In the genomic region with DNA sequence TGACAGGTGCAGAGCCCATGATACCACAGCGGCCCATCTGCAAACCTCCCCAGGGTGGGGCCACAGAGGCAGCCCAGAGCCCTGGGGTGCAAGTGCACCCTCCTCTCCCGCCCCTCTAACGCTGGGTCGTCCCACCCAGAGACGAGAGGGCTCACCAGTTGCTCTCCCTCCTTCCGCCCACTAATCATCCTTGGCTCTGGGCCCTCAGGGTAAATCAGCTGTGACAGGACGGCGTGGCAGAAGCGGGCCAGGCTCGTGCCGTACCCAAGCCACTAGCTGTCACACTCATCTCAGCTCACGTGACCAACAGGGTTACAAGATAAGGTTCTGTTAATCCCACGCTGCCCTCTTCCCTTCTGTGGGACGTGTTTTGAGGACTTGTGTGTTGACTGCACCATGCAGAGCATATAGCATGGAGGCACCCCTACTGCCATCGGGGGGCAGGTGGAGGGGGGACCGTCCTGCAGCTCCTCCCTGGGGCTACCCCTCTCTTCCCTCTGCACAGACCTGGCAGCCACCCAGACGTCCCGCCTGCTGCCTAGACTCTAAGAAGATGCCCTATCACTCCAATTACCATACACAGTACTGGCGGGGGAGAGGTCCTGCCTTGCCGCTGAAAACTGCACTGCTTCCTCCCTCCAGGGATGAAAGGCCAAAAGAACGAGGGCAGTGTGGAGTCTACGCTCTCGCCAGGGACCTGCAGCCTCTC, we compare ENCODE assay signal across 8 cellular contexts. TPM values are rescaled to one million over a fixed set of nuclear protein-coding genes. Genes with fewer than 3 reads are reported as not detected.
DNase-seq lines count a peak whose midpoint lies in the region; ATAC-seq and TF ChIP-seq lines count a peak whose summit lies in the region.

No MANE protein-coding gene starts in this region.

- no peaks in the 10 kb centered on the region for H3K27me3 Mint-ChIP-seq in activated naive CD4-positive, alpha-beta T cell treated with anti-CD3 and anti-CD28 coated beads for 36 hours (ENCODE audit: low read depth)

- H3K27ac Mint-ChIP-seq in activated naive CD4-positive, alpha-beta T cell treated with anti-CD3 and anti-CD28 coated beads for 36 hours: peak overlapping the region; percentile 93

- H3K4me1 ChIP-seq in heart right ventricle: peaks cover 12 to 67% (median 29%) of the 10 kb centered on the region in 9 donors
- peaks cover 0 to 39% (median 33%) of the 10 kb centered on the region in 4 donors for H3K4me1 ChIP-seq in sigmoid colon

- intact Hi-C loops in activated naive CD4-positive, alpha-beta T cell treated with anti-CD3 and anti-CD28 coated beads for 36 hours (cut with micrococcal nuclease): loop anchor here (1.0 to 5.0 kb wide), 7 partner anchors 12 to 637 kb away; a partner anchor contains a TSS
- intact Hi-C loops in heart right ventricle (cut with DNase I) (no loop called here), sigmoid colon (cut with DNase I) (loop anchor here (2.0 kb wide), 1 partner anchor 13 kb away; no protein-coding TSS in a partner anchor)

- peak overlapping the region; percentile 37 to 89 (median 66) for H3K4me3 ChIP-seq in heart right ventricle
- H3K4me3 ChIP-seq in sigmoid colon: peak overlapping the region; percentile 51 to 92 (median 85)

- H3K9me3 Mint-ChIP-seq in activated naive CD4-positive, alpha-beta T cell treated with anti-CD3 and anti-CD28 coated beads for 36 hours: no peaks in the 10 kb centered on the region

- no peak for TF ChIP-seq POLR2A in sigmoid colon (IDR thresholded peaks at IDR 0.05)

- peak; percentile 27 for ATAC-seq in GM18508 (IDR thresholded peaks at IDR 0.05; ENCODE audit: insufficient read depth, unreplicated experiment)
- peak; percentile 6 for ATAC-seq in HG03521 (IDR thresholded peaks at IDR 0.05; ENCODE audit: unreplicated experiment)
- ATAC-seq in heart right ventricle: peak; percentile 24 to 77 (median 50)
- ATAC-seq in GM19351 (IDR thresholded peaks at IDR 0.05; ENCODE audit: unreplicated experiment): no peak

- H3K9me3 ChIP-seq in heart right ventricle (no peaks in the 10 kb centered on the region), sigmoid colon (no peaks in the 10 kb centered on the region)

- DNase-seq in RWPE1 (ENCODE audit: low spot score): no peak
- peak; percentile 79 for DNase-seq in activated naive CD4-positive, alpha-beta T cell treated with anti-CD3 and anti-CD28 coated beads for 36 hours
- peak; percentile 43 to 48 for DNase-seq in heart right ventricle
- peak; percentile 76 for DNase-seq in sigmoid colon

- H3K36me3 Mint-ChIP-seq in activated naive CD4-positive, alpha-beta T cell treated with anti-CD3 and anti-CD28 coated beads for 36 hours (ENCODE audit: low read depth): peaks cover 1% of the 10 kb centered on the region

- 13 to 18% methylated on average over 23 of the region's 23 CpGs for WGBS in heart right ventricle, 2 donors
- 1 to 5% methylated on average over 23 of the region's 23 CpGs for WGBS in sigmoid colon, 2 donors

- H3K27ac ChIP-seq in 22Rv1 (peak overlapping the region; percentile 71), RWPE1 (peak overlapping the region; percentile 99), heart right ventricle (peak overlapping the region in 9 of 10 donors; percentile 15 to 87 (median 50)), sigmoid colon (peak overlapping the region; percentile 60 to 81 (median 76))

- H3K4me3 Mint-ChIP-seq in activated naive CD4-positive, alpha-beta T cell treated with anti-CD3 and anti-CD28 coated beads for 36 hours: peak overlapping the region; percentile 85

- TF ChIP-seq CTCF in 22Rv1 (IDR thresholded peaks at IDR 0.05) (no peak), RWPE1 (conservative IDR thresholded peaks at IDR 0.05; ENCODE audit: low read depth) (no peak), heart right ventricle (IDR thresholded peaks at IDR 0.05) (no peak), sigmoid colon (IDR thresholded peaks at IDR 0.05) (no peak)

- H3K27me3 ChIP-seq in heart right ventricle (no peaks in the 10 kb centered on the region), sigmoid colon (no peaks in the 10 kb centered on the region)

- CTCF ChIA-PET in RWPE1 (lab: Yijun Ruan, JAX): interaction anchor here (0.7 to 4.4 kb wide), 3 partner anchors 13 to 337 kb away, joined by 3 to 43 read pairs (median 7); no protein-coding TSS in a partner anchor
- CTCF ChIA-PET in activated naive CD4-positive, alpha-beta T cell treated with anti-CD3 and anti-CD28 coated beads for 36 hours (lab: Charles Lee): interaction anchor here (0.7 to 4.3 kb wide), 7 partner anchors 9 to 1113 kb away, joined by 3 to 67 read pairs (median 4); no protein-coding TSS in a partner anchor

- H3K36me3 ChIP-seq in heart right ventricle (no peaks in the 10 kb centered on the region), sigmoid colon (no peaks in the 10 kb centered on the region)

- no peak for TF ChIP-seq EP300 in sigmoid colon (IDR thresholded peaks at IDR 0.05)

- POLR2A ChIA-PET in RWPE1 (lab: Yijun Ruan, JAX; ENCODE audit: low non-redundant PET): interaction anchor here (1.0 kb wide), 1 partner anchor 13 kb away, joined by 3 read pairs; no protein-coding TSS in a partner anchor

- H3K4me1 Mint-ChIP-seq in activated naive CD4-positive, alpha-beta T cell treated with anti-CD3 and anti-CD28 coated beads for 36 hours (ENCODE audit: low read depth): peaks cover 43% of the 10 kb centered on the region

RNA-seq across cellular contexts. Expression of a gene that starts 0.5 kb away (rescaled TPM):
- total RNA-seq in activated naive CD4-positive, alpha-beta T cell treated with anti-CD3 and anti-CD28 coated beads for 36 hours: 10 to 100 TPM; 40.0 to 46.6 TPM
- total RNA-seq in heart right ventricle (10 to 100 TPM; 17.6 to 47.3 (median 32.2) TPM), sigmoid colon (10 to 100 TPM; 12.5 to 41.0 (median 18.1) TPM)
- polyA plus RNA-seq in heart right ventricle (10 to 100 TPM; 31.3 to 48.3 TPM), sigmoid colon (10 to 100 TPM in 2 of 3 donors, 1 to 10 TPM in 1; 8.4 to 44.0 (median 17.1) TPM)

Comparison
In these comparisons a context has a peak if more than half of its experiments do, and no peak if none do; other contexts are left out.
1. intact Hi-C loops: an anchor here in activated naive CD4-positive, alpha-beta T cell treated with anti-CD3 and anti-CD28 coated beads for 36 hours (1.0 to 5.0 kb wide) and sigmoid colon (2.0 kb wide); none called in heart right ventricle.